8 cellular contexts compared by ENCODE assay signal in genomic region chr11:810040-810567, GRCh38. TPM values are rescaled to one million over a fixed set of nuclear protein-coding genes. Genes with fewer than 3 reads are reported as not detected.
DNase-seq lines count a peak whose midpoint lies in the region; ATAC-seq and TF ChIP-seq lines count a peak whose summit lies in the region.

No MANE protein-coding gene starts in this region.

- H3K36me3 ChIP-seq in skeletal muscle tissue (ENCODE audit: control insufficient read depth in 3 of 3, insufficient read depth in 3 of 3, low read length in 3 of 3), result peaks cover 26 to 31% (median 27%) of the 10 kb centered on the region in 3 donors

- TF ChIP-seq CTCF in foreskin keratinocyte (conservative IDR thresholded peaks at IDR 0.05), result no peak

- H3K27ac ChIP-seq in foreskin keratinocyte, result peak overlapping the region; percentile 99
- H3K27ac ChIP-seq in skeletal muscle tissue (ENCODE audit: low read depth, low read length), result peak overlapping the region; percentile 98

- CTCF ChIA-PET in T-cell (lab: Charles Lee), result interaction anchor here (0.6 to 1.8 kb wide), 2 partner anchors 10 to 232 kb away, joined by 3 to 6 read pairs; no protein-coding TSS in a partner anchor

- peak overlapping the region; percentile 99 for H3K27ac Mint-ChIP-seq in activated T-cell treated with anti-CD3 and anti-CD28 coated beads, Interleukin-2, amount 50 U/mL, for 24 hours
- H3K27ac Mint-ChIP-seq in T-cell, result peak overlapping the region; percentile 94 to 99

- H3K9me3 ChIP-seq in skeletal muscle tissue (ENCODE audit: control insufficient read depth in 3 of 3, low read length in 3 of 3), result no peaks in the 10 kb centered on the region

- peaks cover 69% of the 10 kb centered on the region for H3K36me3 Mint-ChIP-seq in activated T-cell treated with anti-CD3 and anti-CD28 coated beads, Interleukin-2, amount 50 U/mL, for 24 hours (ENCODE audit: low read depth)
- peaks cover 20% of the 10 kb centered on the region for H3K36me3 Mint-ChIP-seq in T-cell

- H3K9ac ChIP-seq in skeletal muscle tissue (ENCODE audit: low read depth in 1 of 3, low read length in 3 of 3), result peak overlapping the region; percentile 99 to 100 (median 99)

- peaks cover 44% of the 10 kb centered on the region for H3K4me1 Mint-ChIP-seq in activated T-cell treated with anti-CD3 and anti-CD28 coated beads, Interleukin-2, amount 50 U/mL, for 24 hours (ENCODE audit: low read depth)
- H3K4me1 Mint-ChIP-seq in T-cell, result peaks cover 34 to 40% (median 38%) of the 10 kb centered on the region in 3 donors

- H3K4me3 Mint-ChIP-seq in activated T-cell treated with anti-CD3 and anti-CD28 coated beads, Interleukin-2, amount 50 U/mL, for 24 hours, result peak overlapping the region; percentile 89
- peak overlapping the region; percentile 89 to 91 (median 89) for H3K4me3 Mint-ChIP-seq in T-cell

- H3K4me1 ChIP-seq in foreskin keratinocyte, result peaks cover 13% of the 10 kb centered on the region
- H3K4me1 ChIP-seq in skeletal muscle tissue (ENCODE audit: control insufficient read depth in 3 of 3, insufficient read depth in 3 of 3, low read length in 3 of 3), result peaks cover 33 to 43% (median 38%) of the 10 kb centered on the region in 3 donors

- POLR2A ChIA-PET in T-cell (lab: Charles Lee), result interaction anchor here (0.6 to 0.8 kb wide), 6 partner anchors 10 to 582 kb away, joined by 3 to 11 read pairs (median 3); partner anchors contain the start of gene CEND1 (in 1 of the 2)

- H3K27me3 ChIP-seq in foreskin keratinocyte (no peaks in the 10 kb centered on the region), skeletal muscle tissue (ENCODE audit: control insufficient read depth in 3 of 3, insufficient read depth in 3 of 3, low read length in 3 of 3) (no peaks in the 10 kb centered on the region)

- ATAC-seq in T-cell (replicated peaks in 1 of 4), result peak; percentile 10 to 17 (median 16)
- peak; percentile 5 for ATAC-seq in foreskin keratinocyte

- H3K9me3 Mint-ChIP-seq in activated T-cell treated with anti-CD3 and anti-CD28 coated beads, Interleukin-2, amount 50 U/mL, for 24 hours, result no peaks in the 10 kb centered on the region
- no peaks in the 10 kb centered on the region for H3K9me3 Mint-ChIP-seq in T-cell

- peak overlapping the region; percentile 88 to 99 (median 94) for H3K4me3 ChIP-seq in skeletal muscle tissue (ENCODE audit: low read length in 3 of 3)

- no peaks in the 10 kb centered on the region for H3K27me3 Mint-ChIP-seq in activated T-cell treated with anti-CD3 and anti-CD28 coated beads, Interleukin-2, amount 50 U/mL, for 24 hours
- H3K27me3 Mint-ChIP-seq in T-cell, result no peaks in the 10 kb centered on the region

- no peak for DNase-seq in activated T-cell treated with anti-CD3 and anti-CD28 coated beads, Interleukin-2, amount 50 U/mL, for 24 hours
- DNase-seq in activated T-cell treated with anti-CD3 and anti-CD28 coated beads for 4 hours (no peak), T-cell (no peak), foreskin keratinocyte (no peak), AML-193 (lab: John Stamatoyannopoulos, UW) (no peak), DMS79 (lab: John Stamatoyannopoulos, UW) (no peak), CD1c-positive myeloid dendritic cell (ENCODE audit: extremely low spot score) (no peak)

RNA-seq across cellular contexts. Expression of gene RPLP2, which starts 0.3 kb away (rescaled TPM):
- total RNA-seq in T-cell (1,000 to 10,000 TPM; 4,736 to 5,826 (median 5,260) TPM), foreskin keratinocyte (1,720 and 1,859 TPM in 2 replicates), skeletal muscle tissue (414 TPM)
- 1,939 and 2,010 TPM in 2 replicates for polyA plus RNA-seq in foreskin keratinocyte

RNA-seq across cellular contexts. Expression of gene PIDD1, which starts 5.1 kb away (rescaled TPM):
- 10 to 100 TPM; 31.1 to 46.6 (median 39.1) TPM for total RNA-seq in T-cell
- 6.6 and 6.8 TPM in 2 replicates for total RNA-seq in foreskin keratinocyte
- polyA plus RNA-seq in foreskin keratinocyte, result 9.3 and 10.2 TPM in 2 replicates
- 2.1 TPM for total RNA-seq in skeletal muscle tissue

RNA-seq across cellular contexts. Expression of gene PNPLA2, which starts 8.6 kb away (rescaled TPM):
- total RNA-seq in T-cell, result 100 to 1,000 TPM; 172 to 212 (median 206) TPM
- total RNA-seq in foreskin keratinocyte, result 11.4 and 14.4 TPM in 2 replicates
- polyA plus RNA-seq in foreskin keratinocyte, result 22.2 and 22.9 TPM in 2 replicates
- total RNA-seq in skeletal muscle tissue, result 13.6 TPM

RNA-seq across cellular contexts. Expression of gene SLC25A22, which starts 12.0 kb away (rescaled TPM):
- total RNA-seq in T-cell (10 to 100 TPM; 22.4 to 37.4 (median 35.1) TPM), foreskin keratinocyte (24.1 and 24.5 TPM in 2 replicates), skeletal muscle tissue (2.6 TPM)
- polyA plus RNA-seq in foreskin keratinocyte, result 24.8 and 26.0 TPM in 2 replicates

RNA-seq across cellular contexts. Expression of gene CRACR2B, which starts 17.6 kb away (rescaled TPM):
- total RNA-seq in T-cell, result 1 to 10 TPM; 1.4 to 2.9 (median 1.5) TPM
- 0.71 and 1.4 TPM in 2 replicates for total RNA-seq in foreskin keratinocyte
- 1.2 and 2.1 TPM in 2 replicates for polyA plus RNA-seq in foreskin keratinocyte
- total RNA-seq in skeletal muscle tissue, result 5.7 TPM

Comparison
In these comparisons a context has a peak if more than half of its experiments do, and no peak if none do; other contexts are left out.
1. RNA of gene PNPLA2, which starts 8.6 kb away (total RNA-seq): 172 to 212 TPM in T-cell; 11.4 to 14.4 TPM in foreskin keratinocyte and 13.6 TPM in skeletal muscle tissue (single experiment); every median in the first group is over 10 times any median in the second.